Comparison of ENCODE assay signal across 9 cellular contexts in genomic region chr11:96200243-96200642, GRCh38.
A peak's percentile ranks its signal among the peaks of the same experiment; 100 is the strongest.
DNase-seq lines count a peak whose midpoint lies in the region; ATAC-seq and TF ChIP-seq lines count a peak whose summit lies in the region.
"Had no signal": no experiment of that assay in that cellular context is flagged by ENCODE, and none has a peak within 500 bp of the region (broad histone marks: within the 10 kb centered on the region; RNA-seq: fewer than 3 reads in every experiment).

No MANE protein-coding gene starts in this region.

- H3F3A ChIP-seq in GM23248 (ENCODE audit: insufficient read depth) = peaks cover 47% of the 10 kb centered on the region

- TF ChIP-seq CTCF in heart right ventricle (IDR thresholded peaks at IDR 0.05) = no peak
- no peak for TF ChIP-seq CTCF in stomach (IDR thresholded peaks at IDR 0.05)

- H3K27me3 ChIP-seq in GM23248 (replicated peaks; ENCODE audit: insufficient read depth) = no peaks in the 10 kb centered on the region
- H3K27me3 ChIP-seq in heart right ventricle = no peaks in the 10 kb centered on the region
- H3K27me3 ChIP-seq in stomach = no peaks in the 10 kb centered on the region

- DNase-seq in GM23248 = peak; percentile 79
- DNase-seq in activated T-helper 2 cell treated with anti-CD3 and anti-CD28 coated beads, Interferon-gamma antibody, Interleukin-2, Interleukin-4, amounts not matched to agents 10 μg/mL and 5 μg/mL and 100 μg/mL, durations not matched to agents 14 hours and 24 hours and 36 hours (ENCODE audit: low spot score) = no peak
- no peak for DNase-seq in heart right ventricle
- no peak for DNase-seq in stomach
- DNase-seq: NCI-H1092 treated with DMSO at 0.1 percent for 48 hours, SW 1271 had no signal

- no peaks in the 10 kb centered on the region for H3K9me3 Mint-ChIP-seq in activated T-helper 2 cell treated with anti-CD3 and anti-CD28 coated beads, Interferon-gamma antibody, Interleukin-2, Interleukin-4, amounts not matched to agents 10 μg/mL and 5 μg/mL and 100 μg/mL, durations not matched to agents 14 hours and 24 hours and 36 hours

- H3K4me3 ChIP-seq in GM23248 (no peak overlapping the region), heart right ventricle (no peak overlapping the region), stomach (no peak overlapping the region)

- ATAC-seq in heart right ventricle (peak in 7 of 8 donors; percentile 46 to 74 (median 54)), GM18909 (IDR thresholded peaks at IDR 0.05; ENCODE audit: poor library complexity, unreplicated experiment) (no peak), GM21529 (IDR thresholded peaks at IDR 0.05; ENCODE audit: unreplicated experiment) (no peak), GM18873 (IDR thresholded peaks at IDR 0.05; ENCODE audit: low FRiP score, unreplicated experiment) (no peak)

- H3K9me2 ChIP-seq in GM23248 (ENCODE audit: insufficient read depth) = no peaks in the 10 kb centered on the region; the same call in 1 of the 2 replicates

- no peaks in the 10 kb centered on the region for H3K9me3 ChIP-seq in GM23248 (ENCODE audit: low read depth)
- no peaks in the 10 kb centered on the region for H3K9me3 ChIP-seq in heart right ventricle
- no peaks in the 10 kb centered on the region for H3K9me3 ChIP-seq in stomach

- peak overlapping the region; percentile 80 for H3K27ac Mint-ChIP-seq in activated T-helper 2 cell treated with anti-CD3 and anti-CD28 coated beads, Interferon-gamma antibody, Interleukin-2, Interleukin-4, amounts not matched to agents 10 μg/mL and 5 μg/mL and 100 μg/mL, durations not matched to agents 14 hours and 24 hours and 36 hours

- H4K20me1 ChIP-seq in GM23248 (ENCODE audit: insufficient read depth) = no peaks in the 10 kb centered on the region

- TF ChIP-seq POLR2A in stomach (IDR thresholded peaks at IDR 0.05) = no peak

- H3K27me3 Mint-ChIP-seq in activated T-helper 2 cell treated with anti-CD3 and anti-CD28 coated beads, Interferon-gamma antibody, Interleukin-2, Interleukin-4, amounts not matched to agents 10 μg/mL and 5 μg/mL and 100 μg/mL, durations not matched to agents 14 hours and 24 hours and 36 hours (ENCODE audit: low read depth) = no peaks in the 10 kb centered on the region

- peak overlapping the region; percentile 75 for H3K4me2 ChIP-seq in GM23248 (ENCODE audit: unreplicated experiment)

- peaks cover 96% of the 10 kb centered on the region for H3K79me2 ChIP-seq in GM23248 (ENCODE audit: insufficient read depth)

- in situ Hi-C loops in GM23248 (cut with MboI) = no loop called here

- intact Hi-C loops in activated T-helper 2 cell treated with anti-CD3 and anti-CD28 coated beads, Interferon-gamma antibody, Interleukin-2, Interleukin-4, amounts not matched to agents 10 μg/mL and 5 μg/mL and 100 μg/mL, durations not matched to agents 14 hours and 24 hours and 36 hours (cut with micrococcal nuclease) = no loop called here
- intact Hi-C loops in heart right ventricle (cut with DNase I) = no loop called here
- intact Hi-C loops in stomach (cut with DNase I; ENCODE audit: low total_unique reads) = no loop called here

- peaks cover 26% of the 10 kb centered on the region for H3K36me3 Mint-ChIP-seq in activated T-helper 2 cell treated with anti-CD3 and anti-CD28 coated beads, Interferon-gamma antibody, Interleukin-2, Interleukin-4, amounts not matched to agents 10 μg/mL and 5 μg/mL and 100 μg/mL, durations not matched to agents 14 hours and 24 hours and 36 hours (ENCODE audit: low read depth)

- H2AFZ ChIP-seq in GM23248 = no peak overlapping the region

- H3K9ac ChIP-seq in GM23248 = no peak overlapping the region

- peaks cover 24% of the 10 kb centered on the region for H3K4me1 ChIP-seq in GM23248 (ENCODE audit: insufficient read depth)
- H3K4me1 ChIP-seq in heart right ventricle = peaks cover 0 to 54% (median 22%) of the 10 kb centered on the region in 9 donors
- H3K4me1 ChIP-seq in stomach = peaks cover 12 to 48% (median 25%) of the 10 kb centered on the region in 4 donors

- H3K4me3 Mint-ChIP-seq in activated T-helper 2 cell treated with anti-CD3 and anti-CD28 coated beads, Interferon-gamma antibody, Interleukin-2, Interleukin-4, amounts not matched to agents 10 μg/mL and 5 μg/mL and 100 μg/mL, durations not matched to agents 14 hours and 24 hours and 36 hours (ENCODE audit: low read depth) = no peak overlapping the region

- H3K36me3 ChIP-seq in GM23248 (ENCODE audit: low read depth) = no peaks in the 10 kb centered on the region; the same call in 1 of the 2 replicates
- H3K36me3 ChIP-seq in heart right ventricle = no peaks in the 10 kb centered on the region
- no peaks in the 10 kb centered on the region for H3K36me3 ChIP-seq in stomach

- H3K27ac ChIP-seq in GM23248 (peak overlapping the region; percentile 60), heart right ventricle (peak overlapping the region in 8 of 10 donors; percentile 3 to 59 (median 45)), stomach (peak overlapping the region in 4 of 5 donors; percentile 43 to 61 (median 52))

- TF ChIP-seq EP300 in stomach (IDR thresholded peaks at IDR 0.05) = no peak

- H3K4me1 Mint-ChIP-seq in activated T-helper 2 cell treated with anti-CD3 and anti-CD28 coated beads, Interferon-gamma antibody, Interleukin-2, Interleukin-4, amounts not matched to agents 10 μg/mL and 5 μg/mL and 100 μg/mL, durations not matched to agents 14 hours and 24 hours and 36 hours (ENCODE audit: low read depth) = peaks cover 59% of the 10 kb centered on the region

Comparison
In these comparisons a context has a peak if more than half of its experiments do, and no peak if none do; other contexts are left out.
1. ATAC-seq: peak in heart right ventricle (7 of 8); none in GM18909 (single experiment), GM21529 (single experiment) and GM18873 (single experiment).
2. Peak in every context shown above with its lines, with median percentiles within 50 percentile points of each other: H3K27ac ChIP-seq.